ENCODE assay signal across 16 cellular contexts in the genomic region with DNA sequence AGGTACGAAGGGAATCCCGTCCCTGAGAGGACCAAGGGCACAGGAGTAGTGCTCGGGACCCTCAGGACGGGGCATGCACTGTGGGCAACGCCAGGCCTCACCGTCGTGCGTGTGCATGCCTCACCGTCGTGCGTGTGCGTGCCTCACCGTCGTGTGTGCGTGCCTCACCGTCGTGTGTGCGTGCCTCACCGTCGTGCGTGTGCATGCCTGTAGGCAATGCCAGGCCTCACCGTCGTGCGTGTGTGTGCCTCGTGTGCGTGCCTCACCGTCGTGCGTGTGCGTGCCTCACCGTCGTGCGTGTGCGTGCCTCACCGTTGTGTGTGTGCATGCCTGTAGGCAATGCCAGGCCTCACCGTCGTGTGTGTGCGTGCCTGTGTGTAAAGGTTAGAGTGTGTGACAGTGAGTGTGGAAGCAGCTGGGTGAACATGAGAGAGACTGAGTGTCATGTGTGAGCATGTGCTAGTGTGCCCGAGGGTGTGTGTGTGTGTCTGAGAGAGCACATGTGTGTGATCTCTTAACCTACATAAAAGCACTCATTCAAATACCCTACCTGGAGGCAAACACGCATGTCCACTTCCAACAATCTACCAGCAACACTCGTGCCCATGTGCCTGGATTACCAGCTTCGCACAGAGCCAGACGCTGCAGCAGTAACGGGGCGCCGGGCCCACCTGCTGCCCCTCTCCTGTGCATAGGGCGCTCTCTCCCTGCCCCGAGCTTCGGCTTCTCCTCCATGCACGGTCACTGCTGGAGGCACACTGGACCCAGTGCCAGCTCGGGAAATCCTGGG. TPM values are rescaled to one million over a fixed set of nuclear protein-coding genes. Genes with fewer than 3 reads are reported as not detected.
DNase-seq lines count a peak whose midpoint lies in the region; ATAC-seq, FAIRE-seq and TF ChIP-seq lines count a peak whose summit lies in the region.
"Had no signal": no experiment of that assay in that cellular context is flagged by ENCODE, and none has a peak within 500 bp of the region (broad histone marks: within the 10 kb centered on the region; RNA-seq: fewer than 3 reads in every experiment).

No MANE protein-coding gene starts in this region.

- H3K79me2 ChIP-seq in astrocyte (ENCODE audit: insufficient read depth, low read length), result peaks cover 84% of the 10 kb centered on the region

- TF ChIP-seq CTCF in HEK293 (tag by site-specific recombination; IDR thresholded peaks at IDR 0.05) (no peak), astrocyte (IDR thresholded peaks at IDR 0.05; ENCODE audit: insufficient read depth, low read depth, low read length) (no peak), stomach (IDR thresholded peaks at IDR 0.05) (no peak)

- intact Hi-C loops in stomach (cut with DNase I; ENCODE audit: low total_unique reads), result no loop called here

- POLR2A ChIA-PET in HEK293 (lab: Yijun Ruan, JAX), result no interaction called here

- H3K4me1 ChIP-seq in HEK293 (ENCODE audit: control insufficient read depth, insufficient read depth, low read length) (peaks cover 29% of the 10 kb centered on the region), astrocyte (ENCODE audit: insufficient read depth, low read length) (peaks cover 43% of the 10 kb centered on the region), stomach (peaks cover 17 to 71% (median 46%) of the 10 kb centered on the region in 4 donors)

- H3K9ac ChIP-seq in astrocyte (ENCODE audit: low read length), result peak overlapping the region; percentile 80
- H3K9ac ChIP-seq: KMS-11 had no signal

- no peak for DNase-seq in astrocyte (ENCODE audit: low read depth)
- DNase-seq in mesenteric fat pad (ENCODE audit: low spot score), result peak; percentile 83
- DNase-seq in stomach, result no peak
- no peak for DNase-seq in NCI-H2196 treated with DMSO at 0.1 percent for 48 hours (lab: John Stamatoyannopoulos, UW; ENCODE audit: unreplicated experiment)
- DNase-seq in effector CD8-positive, alpha-beta T cell (lab: John Stamatoyannopoulos, UW), result no peak
- no peak for DNase-seq in NCI-H2081 (lab: John Stamatoyannopoulos, UW)
- DNase-seq: activated CD4-positive, alpha-beta T cell treated with anti-CD3 and anti-CD28 coated beads for 1 hour; activated effector memory CD4-positive, alpha-beta T cell treated with anti-CD3 and anti-CD28 coated beads, Interleukin-2, amount 50 U/mL, for 16 hours; GDM1; naive thymus-derived CD4-positive, alpha-beta T cell; NCI-H1930; SW 1271 had no signal

- TF ChIP-seq POLR2A in stomach (IDR thresholded peaks at IDR 0.05), result no peak

- FAIRE-seq in astrocyte (lab: Jason Lieb, UNC), result no peak

- H3K27me3 ChIP-seq in astrocyte (ENCODE audit: insufficient read depth, low read length), result no peaks in the 10 kb centered on the region
- no peaks in the 10 kb centered on the region for H3K27me3 ChIP-seq in stomach

- H2AFZ ChIP-seq in astrocyte (ENCODE audit: low read depth, low read length), result no peak overlapping the region

- H3K27ac ChIP-seq in HEK293 (ENCODE audit: extremely low read depth, low read depth, low read length) (no peak overlapping the region), astrocyte (ENCODE audit: low read depth, low read length) (peak overlapping the region; percentile 98), stomach (peak overlapping the region in 4 of 5 donors; percentile 68 to 83 (median 78))
- H3K27ac ChIP-seq: KMS-11 had no signal

- peaks cover 17% of the 10 kb centered on the region for H3K36me3 Mint-ChIP-seq in astrocyte (ENCODE audit: low read depth, unreplicated experiment)

- H3K36me3 ChIP-seq in HEK293 (ENCODE audit: control insufficient read depth in 2 of 2, insufficient read depth in 1 of 2, low read length in 2 of 2), result peaks cover 0 to 17% of the 10 kb centered on the region in 2 experiments; a peak in 2 of 3 replicates
- peaks cover 2% of the 10 kb centered on the region for H3K36me3 ChIP-seq in astrocyte (ENCODE audit: insufficient read depth, low read length)
- H3K36me3 ChIP-seq in stomach, result peaks cover 0 to 30% (median 12%) of the 10 kb centered on the region in 4 donors

- WGBS in stomach, 5 donors, result 91 to 95% (median 94%) methylated on average over 44 to 51 of the region's 51 CpGs

- H3K4me1 Mint-ChIP-seq in astrocyte (ENCODE audit: low read depth, unreplicated experiment), result peaks cover 50% of the 10 kb centered on the region
- H3K4me1 Mint-ChIP-seq: central memory CD8-positive, alpha-beta T cell had no signal

- H3K9me3 Mint-ChIP-seq in astrocyte (ENCODE audit: unreplicated experiment), result no peaks in the 10 kb centered on the region
- H3K9me3 Mint-ChIP-seq: central memory CD8-positive, alpha-beta T cell; naive thymus-derived CD4-positive, alpha-beta T cell had no signal

- H3K27me3 Mint-ChIP-seq in astrocyte (ENCODE audit: low read depth, unreplicated experiment), result no peaks in the 10 kb centered on the region

- H3K4me3 ChIP-seq in HEK293 (ENCODE audit: low read depth, low read length), result no peak overlapping the region
- H3K4me3 ChIP-seq in astrocyte (ENCODE audit: insufficient read depth, low read depth, low read length), result peak overlapping the region; percentile 32
- no peak overlapping the region for H3K4me3 ChIP-seq in stomach

- no peak for ATAC-seq in GM19324 (IDR thresholded peaks at IDR 0.05; ENCODE audit: low FRiP score, unreplicated experiment)
- ATAC-seq: naive thymus-derived CD4-positive, alpha-beta T cell had no signal

- H3K4me2 ChIP-seq in astrocyte (ENCODE audit: low read length), result peak overlapping the region; percentile 82
- H3K4me2 ChIP-seq: KMS-11 had no signal

- CTCF ChIA-PET in HEK293 (lab: Yijun Ruan, JAX), result interaction anchor here (0.6 to 1.0 kb wide), 4 partner anchors 33 to 200 kb away, joined by 3 to 4 read pairs (median 3); no protein-coding TSS in a partner anchor

- TF ChIP-seq EP300 in stomach (IDR thresholded peaks at IDR 0.05), result no peak

- H3K4me3 Mint-ChIP-seq in astrocyte (ENCODE audit: unreplicated experiment), result no peak overlapping the region
- H3K4me3 Mint-ChIP-seq: central memory CD8-positive, alpha-beta T cell; naive thymus-derived CD4-positive, alpha-beta T cell had no signal

- H3K9me3 ChIP-seq in HEK293 (ENCODE audit: control insufficient read depth, insufficient read depth, low read depth, low read length) (no peaks in the 10 kb centered on the region), astrocyte (ENCODE audit: insufficient read depth, low read depth, low read length) (no peaks in the 10 kb centered on the region), stomach (no peaks in the 10 kb centered on the region)

- H3K27ac Mint-ChIP-seq in astrocyte (ENCODE audit: unreplicated experiment), result peak overlapping the region; percentile 90

- peaks cover 10% of the 10 kb centered on the region for H4K20me1 ChIP-seq in astrocyte (ENCODE audit: insufficient read depth, low read length)

TF ChIP-seq in HEK293, 187 proteins besides CTCF, POLR2A, EP300 and RAD21 (continues in another document):
- TF ChIP-seq SCRT1 (tag by site-specific recombination; IDR thresholded peaks at IDR 0.05; ENCODE audit: borderline replicate concordance), result no peak
- TF ChIP-seq, protein P1, sequence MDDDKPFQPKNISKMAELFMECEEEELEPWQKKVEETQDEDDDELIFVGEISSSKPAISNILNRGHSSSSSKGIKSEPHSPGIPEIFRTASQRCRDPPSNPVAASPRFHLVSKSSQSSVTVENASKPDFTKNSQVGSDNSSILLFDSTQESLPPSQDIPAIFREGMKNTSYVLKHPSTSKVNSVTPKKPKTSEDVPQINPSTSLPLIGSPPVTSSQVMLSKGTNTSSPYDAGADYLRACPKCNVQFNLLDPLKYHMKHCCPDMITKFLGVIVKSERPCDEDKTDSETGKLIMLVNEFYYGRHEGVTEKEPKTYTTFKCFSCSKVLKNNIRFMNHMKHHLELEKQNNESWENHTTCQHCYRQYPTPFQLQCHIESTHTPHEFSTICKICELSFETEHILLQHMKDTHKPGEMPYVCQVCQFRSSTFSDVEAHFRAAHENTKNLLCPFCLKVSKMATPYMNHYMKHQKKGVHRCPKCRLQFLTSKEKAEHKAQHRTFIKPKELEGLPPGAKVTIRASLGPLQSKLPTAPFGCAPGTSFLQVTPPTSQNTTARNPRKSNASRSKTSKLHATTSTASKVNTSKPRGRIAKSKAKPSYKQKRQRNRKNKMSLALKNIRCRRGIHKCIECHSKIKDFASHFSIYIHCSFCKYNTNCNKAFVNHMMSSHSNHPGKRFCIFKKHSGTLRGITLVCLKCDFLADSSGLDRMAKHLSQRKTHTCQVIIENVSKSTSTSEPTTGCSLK (tag by site-specific recombination; IDR thresholded peaks at IDR 0.05), result no peak
- TF ChIP-seq BCL11A (tag by site-specific recombination; IDR thresholded peaks at IDR 0.05; ENCODE audit: low read depth), result no peak
- TF ChIP-seq ZNF692 (tag by site-specific recombination; IDR thresholded peaks at IDR 0.05), result 0 out of 2 replicates have a peak, but pooled peaks have one; percentile 17
- no peak for TF ChIP-seq ZNF223 (tag by site-specific recombination; IDR thresholded peaks at IDR 0.05)
- no peak for TF ChIP-seq KLF7 (tag by site-specific recombination; IDR thresholded peaks at IDR 0.05; ENCODE audit: borderline replicate concordance)
- TF ChIP-seq SP3 (tag by site-specific recombination; IDR thresholded peaks at IDR 0.05), result no peak

RNA-seq across cellular contexts. Expression of gene ZNF516, which starts 36.3 kb away (rescaled TPM):
- total RNA-seq in astrocyte (55.9 and 59.8 TPM in 2 replicates), mesenteric fat pad (20.3 TPM), stomach (10 to 100 TPM; 12.8 to 25.9 (median 17.0) TPM)
- 1 to 10 TPM; 2.3 to 6.9 (median 3.2) TPM for polyA plus RNA-seq in stomach
